20 cellular contexts compared by ENCODE assay signal in genomic region chr17:54117452-54117851, GRCh38.
"Had no signal": no experiment of that assay in that cellular context is flagged by ENCODE, and none has a peak within 500 bp of the region (broad histone marks: within the 10 kb centered on the region; RNA-seq: fewer than 3 reads in every experiment).

No MANE protein-coding gene starts in this region.

- H3K4me2 ChIP-seq: SK-N-SH had no signal

- FAIRE-seq: RCC 7860 had no signal

- H3K4me1 Mint-ChIP-seq: T-cell had no signal

- H3K27me3 Mint-ChIP-seq: T-cell had no signal

- H3K9me2 ChIP-seq: SK-N-SH had no signal

- DNase-seq: IMR-90, Karpas-422, KG1, MM.1S, NCI-H1092 treated with DMSO at 0.1 percent for 48 hours, NCI-H1436, NCI-H1694, NCI-H187 treated with DMSO at 0.1 percent for 48 hours, NCI-H2029 treated with DMSO at 0.1 percent for 48 hours, NCI-H2107, NCI-H2227 treated with DMSO at 0.1 percent for 48 hours, NCI-H524, NCI-H69, NCI-H774, RPMI8226, SHP77, SK-N-SH, SW 1271, T-cell had no signal

- H3K27ac Mint-ChIP-seq: T-cell had no signal

- H3K4me3 Mint-ChIP-seq: T-cell had no signal

- ATAC-seq: T-cell had no signal

- H3K9ac ChIP-seq: SK-N-SH had no signal

- H3K36me3 Mint-ChIP-seq: T-cell had no signal
